ENCODE assay signal across 8 cellular contexts in the genomic region with DNA sequence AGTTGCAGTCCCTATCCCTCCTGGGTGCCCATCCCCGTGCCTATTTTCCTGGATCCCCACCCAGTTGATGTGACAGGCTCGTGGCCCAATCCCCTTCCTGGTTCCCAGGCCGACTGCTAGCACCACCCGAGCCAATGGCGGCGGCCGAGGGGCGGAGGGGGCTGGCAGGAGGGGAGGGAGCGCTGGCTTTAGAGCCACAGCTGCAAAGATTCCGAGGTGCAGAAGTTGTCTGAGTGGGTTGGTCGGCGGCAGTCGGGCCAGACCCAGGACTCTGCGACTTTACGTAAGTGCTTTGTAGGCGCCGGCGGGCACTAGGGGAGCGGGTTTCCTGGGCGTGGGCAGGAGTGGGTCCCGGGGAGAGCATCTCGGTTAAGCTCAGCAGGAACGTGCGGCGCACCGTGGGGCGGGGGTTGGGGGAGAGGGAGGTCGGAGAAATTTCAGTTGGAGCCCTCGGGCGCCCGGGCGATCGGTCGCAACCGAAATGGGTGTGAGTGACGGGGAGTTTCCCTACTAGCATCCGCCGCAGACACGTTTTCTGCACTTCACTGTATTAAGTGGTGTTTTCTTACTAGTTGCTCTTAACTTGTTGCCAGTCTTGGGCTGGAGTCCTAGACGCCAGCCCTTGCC. TPM values are rescaled to one million over a fixed set of nuclear protein-coding genes. Genes with fewer than 3 reads are reported as not detected.
DNase-seq lines count a peak whose midpoint lies in the region; ATAC-seq and TF ChIP-seq lines count a peak whose summit lies in the region.

A gene with protein sequence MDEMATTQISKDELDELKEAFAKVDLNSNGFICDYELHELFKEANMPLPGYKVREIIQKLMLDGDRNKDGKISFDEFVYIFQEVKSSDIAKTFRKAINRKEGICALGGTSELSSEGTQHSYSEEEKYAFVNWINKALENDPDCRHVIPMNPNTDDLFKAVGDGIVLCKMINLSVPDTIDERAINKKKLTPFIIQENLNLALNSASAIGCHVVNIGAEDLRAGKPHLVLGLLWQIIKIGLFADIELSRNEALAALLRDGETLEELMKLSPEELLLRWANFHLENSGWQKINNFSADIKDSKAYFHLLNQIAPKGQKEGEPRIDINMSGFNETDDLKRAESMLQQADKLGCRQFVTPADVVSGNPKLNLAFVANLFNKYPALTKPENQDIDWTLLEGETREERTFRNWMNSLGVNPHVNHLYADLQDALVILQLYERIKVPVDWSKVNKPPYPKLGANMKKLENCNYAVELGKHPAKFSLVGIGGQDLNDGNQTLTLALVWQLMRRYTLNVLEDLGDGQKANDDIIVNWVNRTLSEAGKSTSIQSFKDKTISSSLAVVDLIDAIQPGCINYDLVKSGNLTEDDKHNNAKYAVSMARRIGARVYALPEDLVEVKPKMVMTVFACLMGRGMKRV (plus strand): TSS at position 197 of the 627 bp plus-strand sequence. CDS start 49,077 bp downstream, outside the sequence.

- H3K9me3 ChIP-seq in NT2/D1 (ENCODE audit: insufficient read depth, low read length) = no peaks in the 10 kb centered on the region
- no peaks in the 10 kb centered on the region for H3K9me3 ChIP-seq in iPS-20b (ENCODE audit: insufficient read depth, low read depth, low read length)
- H3K9me3 ChIP-seq in sigmoid colon = no peaks in the 10 kb centered on the region

- H3K4me3 ChIP-seq in NT2/D1 (ENCODE audit: insufficient read length, low read depth) = peak within 1 kb of the TSS; percentile 92
- H3K4me3 ChIP-seq in cardiac fibroblast (replicated peaks in 1 of 2; ENCODE audit: low read depth in 2 of 2, low read length in 2 of 2) = peak within 1 kb of the TSS; percentile 70 to 77
- peak within 1 kb of the TSS; percentile 89 for H3K4me3 ChIP-seq in iPS-20b (ENCODE audit: low read length)
- peak within 1 kb of the TSS; percentile 55 to 79 (median 65) for H3K4me3 ChIP-seq in sigmoid colon

- peak within 1 kb of the TSS; percentile 95 for H3K9ac ChIP-seq in NT2/D1 (ENCODE audit: insufficient read length, low read depth)
- H3K9ac ChIP-seq in iPS-20b (ENCODE audit: low read depth, low read length) = peak within 1 kb of the TSS; percentile 88

- TF ChIP-seq EP300 in sigmoid colon (IDR thresholded peaks at IDR 0.05) = no peak

- no peaks in the 10 kb centered on the region for H3K36me3 ChIP-seq in NT2/D1 (ENCODE audit: insufficient read depth, insufficient read length, low read length)
- H3K36me3 ChIP-seq in iPS-20b (ENCODE audit: insufficient read depth, low read depth, low read length) = no peaks in the 10 kb centered on the region; the same call in 1 of the 2 replicates
- no peaks in the 10 kb centered on the region for H3K36me3 ChIP-seq in sigmoid colon

- no peaks in the 10 kb centered on the region for H3K4me1 ChIP-seq in NT2/D1 (ENCODE audit: insufficient read depth, insufficient read length)
- peaks cover 5% of the 10 kb centered on the region; the same call in 1 of the 2 replicates for H3K4me1 ChIP-seq in iPS-20b (ENCODE audit: insufficient read depth, low read length)
- peaks cover 0 to 17% (median 5%) of the 10 kb centered on the region in 4 donors for H3K4me1 ChIP-seq in sigmoid colon

- intact Hi-C loops in sigmoid colon (cut with DNase I) = loop anchor here (5.0 kb wide), 2 partner anchors 81 to 219 kb away; no protein-coding TSS in a partner anchor

- TF ChIP-seq CTCF in cardiac fibroblast (IDR thresholded peaks at IDR 0.05; ENCODE audit: low read depth, low read length) = no peak
- no peak for TF ChIP-seq CTCF in sigmoid colon (IDR thresholded peaks at IDR 0.05)

- H3K27ac ChIP-seq in iPS-20b (ENCODE audit: low read length) (peak within 1 kb of the TSS; percentile 56), sigmoid colon (peak within 1 kb of the TSS; percentile 87 to 91 (median 90))

- ATAC-seq in HG03095 (IDR thresholded peaks at IDR 0.05; ENCODE audit: unreplicated experiment) = peak; percentile 62
- ATAC-seq in GM19467 (IDR thresholded peaks at IDR 0.05; ENCODE audit: unreplicated experiment) = no peak

- TF ChIP-seq POLR2A in sigmoid colon (IDR thresholded peaks at IDR 0.05) = peak; percentile 60 to 63

- H3K27me3 ChIP-seq in NT2/D1 (ENCODE audit: insufficient read depth, insufficient read length) (no peaks in the 10 kb centered on the region), iPS-20b (ENCODE audit: insufficient read depth, low read length) (no peaks in the 10 kb centered on the region), sigmoid colon (no peaks in the 10 kb centered on the region)

- peak; percentile 12 for DNase-seq in activated T-cell treated with anti-CD3 and anti-CD28 coated beads for 48 hours (ENCODE audit: low read depth)
- DNase-seq in activated T-cell treated with anti-CD3 and anti-CD28 coated beads for 4 hours = no peak
- peak; percentile 83 for DNase-seq in NT2/D1 (ENCODE audit: low read depth, low spot score)
- peak; percentile 88 to 92 for DNase-seq in cardiac fibroblast (ENCODE audit: low read depth in 2 of 2)
- DNase-seq in sigmoid colon = peak; percentile 92

- 0 to 1% methylated on average over 40 of the region's 40 CpGs for WGBS in sigmoid colon, 2 donors

RNA-seq across cellular contexts. Expression of the gene that starts here (rescaled TPM):
- total RNA-seq in sigmoid colon = 10 to 100 TPM; 50.2 to 71.5 (median 59.2) TPM
- 10 to 100 TPM in 2 of 3 donors, 1 to 10 TPM in 1; 8.3 to 23.1 (median 13.2) TPM for polyA plus RNA-seq in sigmoid colon
